ENCODE assay signal across 27 cellular contexts in the genomic region with DNA sequence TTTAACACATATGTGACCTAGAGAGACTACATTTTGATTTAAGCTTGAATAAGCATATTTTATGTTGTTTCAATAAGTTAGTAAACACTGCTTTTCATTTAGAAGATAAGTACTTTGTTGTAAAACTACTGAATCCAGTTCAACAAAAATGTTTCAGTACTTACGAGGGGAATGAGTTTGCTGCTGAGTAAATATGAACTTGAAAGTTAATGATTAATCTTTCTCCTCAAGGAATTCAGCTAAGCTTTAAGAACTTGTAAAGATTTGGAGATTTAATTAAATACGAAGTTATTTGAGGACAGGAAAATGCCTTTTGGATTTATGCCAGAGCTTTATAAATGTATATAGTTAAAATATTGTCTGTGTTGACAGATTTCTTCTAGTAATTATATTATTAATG.
DNase-seq lines count a peak whose midpoint lies in the region; ATAC-seq and FAIRE-seq lines count a peak whose summit lies in the region.
"Had no signal": no experiment of that assay in that cellular context is flagged by ENCODE, and none has a peak within 500 bp of the region (broad histone marks: within the 10 kb centered on the region; RNA-seq: fewer than 3 reads in every experiment).

No MANE protein-coding gene starts in this region.

- H3K9ac ChIP-seq in SK-N-MC (ENCODE audit: insufficient read length), result no peak overlapping the region
- H3K9ac ChIP-seq: BLaER1 had no signal

- H3K27ac ChIP-seq in SK-N-MC, result 0 out of 2 replicates have a peak overlapping the region, but pooled peaks have one; percentile 6
- H3K27ac ChIP-seq: BLaER1 had no signal

- no peak overlapping the region for H3K4me3 ChIP-seq in SK-N-MC
- H3K4me3 ChIP-seq: BLaER1, GM12878, K562 had no signal

- no peaks in the 10 kb centered on the region for H3K36me3 ChIP-seq in SK-N-MC (ENCODE audit: insufficient read depth, low read length)
- H3K36me3 ChIP-seq: BLaER1 had no signal

- H3K9me3 ChIP-seq in SK-N-MC (ENCODE audit: low read depth, low read length), result no peaks in the 10 kb centered on the region

- FAIRE-seq in frontal cortex (lab: Jason Lieb, UNC), result no peak
- FAIRE-seq: D721Med, G401.6, GM12878, GM19239, H54, HTR-8/SVneo, K562 had no signal

- no peak for ATAC-seq in HG03342 (IDR thresholded peaks at IDR 0.05; ENCODE audit: unreplicated experiment)
- ATAC-seq: GM12878, K562, PC-3 had no signal

- DNase-seq in DMS53 (lab: John Stamatoyannopoulos, UW), result peak; percentile 61
- DNase-seq in SK-N-MC (ENCODE audit: low read depth, low spot score), result no peak
- peak; percentile 62 for DNase-seq in kidney glomerular epithelial cell (lab: John Stamatoyannopoulos, UW)
- DNase-seq in renal cortical epithelial cell (ENCODE audit: low read depth), result peak; percentile 95
- no peak for DNase-seq in frontal cortex (ENCODE audit: low spot score in 2 of 2)
- no peak for DNase-seq in activated T-cell treated with anti-CD3 and anti-CD28 coated beads, Interleukin-2, amount 50 U/mL, for 48 hours
- DNase-seq in iPS-NIHi11 (ENCODE audit: low spot score), result no peak
- DNase-seq: CD4-positive, CD25-positive, alpha-beta regulatory T cell; Kasumi-1; NCI-H1105 treated with DMSO at 0.1 percent for 48 hours; NCI-H2029; NCI-H446; NCI-H526; NCI-H82; NK-92 treated with Interleukin-12 subunit alpha and Interleukin-12 subunit beta, amount 100 ng/mL, for 24 hours; PC-3; RPMI8226; SHP77 had no signal

Comparison
In these comparisons a context has a peak if more than half of its experiments do, and no peak if none do; other contexts are left out.
1. DNase-seq: peak in DMS53 (single experiment), kidney glomerular epithelial cell (single experiment) and renal cortical epithelial cell (single experiment); none in SK-N-MC (single experiment), frontal cortex (0 of 2), activated T-cell treated with anti-CD3 and anti-CD28 coated beads, Interleukin-2, amount 50 U/mL, for 48 hours (0 of 2) and iPS-NIHi11 (single experiment).